9 cellular contexts compared by ENCODE assay signal in genomic region chr10:5317547-5318107, GRCh38. TPM values are rescaled to one million over a fixed set of nuclear protein-coding genes. Genes with fewer than 3 reads are reported as not detected.
DNase-seq lines count a peak whose midpoint lies in the region; ATAC-seq and TF ChIP-seq lines count a peak whose summit lies in the region.
"Had no signal": no experiment of that assay in that cellular context is flagged by ENCODE, and none has a peak within 500 bp of the region (broad histone marks: within the 10 kb centered on the region; RNA-seq: fewer than 3 reads in every experiment).

No MANE protein-coding gene starts in this region.

- H3K4me1 ChIP-seq in mesenchymal stem cell (ENCODE audit: control insufficient read depth, insufficient read depth, low read depth, low read length): peaks cover 7% of the 10 kb centered on the region
- H3K4me1 ChIP-seq in HAP-1: no peaks in the 10 kb centered on the region
- H3K4me1 ChIP-seq in esophagus squamous epithelium: peaks cover 0 to 11% (median 0%) of the 10 kb centered on the region in 3 donors

- H3K4me3 ChIP-seq in mesenchymal stem cell (ENCODE audit: insufficient read depth in 1 of 2, low read depth in 1 of 2, low read length in 2 of 2): no peak overlapping the region
- no peak overlapping the region for H3K4me3 ChIP-seq in HAP-1
- no peak overlapping the region for H3K4me3 ChIP-seq in esophagus squamous epithelium

- no peak overlapping the region for H3K14ac ChIP-seq in mesenchymal stem cell (ENCODE audit: low read length in 2 of 2)

- peak overlapping the region; percentile 33 for H2AK5ac ChIP-seq in mesenchymal stem cell (ENCODE audit: low read length, severe bottlenecking)

- H3K23ac ChIP-seq in mesenchymal stem cell (ENCODE audit: low read length in 2 of 2): no peak overlapping the region

- TF ChIP-seq POLR2A in esophagus squamous epithelium (IDR thresholded peaks at IDR 0.05): no peak

- H3K4me2 ChIP-seq in mesenchymal stem cell (ENCODE audit: low read length, poor library complexity, severe bottlenecking): no peak overlapping the region

- DNase-seq in NCI-H226 (peak; percentile 73), mesenchymal stem cell (peak; percentile 70), left colon (no peak), HAP-1 (ENCODE audit: low spot score in 2 of 2) (no peak), esophagus squamous epithelium (lab: John Stamatoyannopoulos, UW) (no peak)
- DNase-seq: naive B cell had no signal

- TF ChIP-seq CTCF in esophagus squamous epithelium (IDR thresholded peaks at IDR 0.05): no peak

- H2AFZ ChIP-seq in mesenchymal stem cell (ENCODE audit: low read depth, low read length): no peak overlapping the region

- ATAC-seq in GM18870 (IDR thresholded peaks at IDR 0.05; ENCODE audit: unreplicated experiment) (peak; percentile 53), left colon (no peak), GM21529 (IDR thresholded peaks at IDR 0.05; ENCODE audit: unreplicated experiment) (no peak)
- peak; percentile 99 for ATAC-seq in activated T-helper 17 cell treated with anti-CD3 and anti-CD28 coated beads, Interleukin-2, amount 50 U/mL, for 72 hours (replicated peaks)

- peaks cover 4% of the 10 kb centered on the region for H3K9me3 ChIP-seq in mesenchymal stem cell (ENCODE audit: control insufficient read depth, low read length)
- H3K9me3 ChIP-seq in HAP-1: no peaks in the 10 kb centered on the region
- H3K9me3 ChIP-seq in esophagus squamous epithelium: no peaks in the 10 kb centered on the region

- H3K36me3 Mint-ChIP-seq in activated T-helper 17 cell treated with anti-CD3 and anti-CD28 coated beads, Interleukin-2, amount 50 U/mL, for 72 hours (ENCODE audit: low read depth): no peaks in the 10 kb centered on the region
- H3K36me3 Mint-ChIP-seq: naive B cell had no signal

- H3K79me1 ChIP-seq in mesenchymal stem cell (replicated peaks; ENCODE audit: low read length, poor library complexity, severe bottlenecking): no peaks in the 10 kb centered on the region

- no peak overlapping the region for H4K8ac ChIP-seq in mesenchymal stem cell (ENCODE audit: low read length)

- H3K9ac ChIP-seq in mesenchymal stem cell (ENCODE audit: low read length): no peak overlapping the region

- H2BK15ac ChIP-seq in mesenchymal stem cell (ENCODE audit: low read depth, poor library complexity, severe bottlenecking): no peak overlapping the region

- H3K4ac ChIP-seq in mesenchymal stem cell (ENCODE audit: low read depth in 1 of 2, low read length in 2 of 2): no peak overlapping the region

- H2BK120ac ChIP-seq in mesenchymal stem cell (ENCODE audit: low read depth, low read length): no peak overlapping the region

- no peaks in the 10 kb centered on the region for H3K27me3 ChIP-seq in mesenchymal stem cell (ENCODE audit: control insufficient read depth in 1 of 2, insufficient read depth in 1 of 2, low read length in 2 of 2)
- no peaks in the 10 kb centered on the region for H3K27me3 ChIP-seq in HAP-1 (ENCODE audit: low read depth)
- no peaks in the 10 kb centered on the region for H3K27me3 ChIP-seq in esophagus squamous epithelium

- no peak overlapping the region for H4K91ac ChIP-seq in mesenchymal stem cell (ENCODE audit: low read length)

- no peaks in the 10 kb centered on the region for H3K36me3 ChIP-seq in mesenchymal stem cell (ENCODE audit: control insufficient read depth in 1 of 2, insufficient read depth in 2 of 2, low read depth in 1 of 2, low read length in 2 of 2)
- H3K36me3 ChIP-seq in HAP-1 (replicated peaks): no peaks in the 10 kb centered on the region
- H3K36me3 ChIP-seq in esophagus squamous epithelium: no peaks in the 10 kb centered on the region

- H3K27ac Mint-ChIP-seq in activated T-helper 17 cell treated with anti-CD3 and anti-CD28 coated beads, Interleukin-2, amount 50 U/mL, for 72 hours: peak overlapping the region; percentile 77
- H3K27ac Mint-ChIP-seq: naive B cell had no signal

- no peak overlapping the region for H2BK5ac ChIP-seq in mesenchymal stem cell (ENCODE audit: low read depth, low read length, poor library complexity, severe bottlenecking)

- no peaks in the 10 kb centered on the region for H3K9me3 Mint-ChIP-seq in activated T-helper 17 cell treated with anti-CD3 and anti-CD28 coated beads, Interleukin-2, amount 50 U/mL, for 72 hours

- peaks cover 34% of the 10 kb centered on the region for H3K4me1 Mint-ChIP-seq in activated T-helper 17 cell treated with anti-CD3 and anti-CD28 coated beads, Interleukin-2, amount 50 U/mL, for 72 hours

- intact Hi-C loops in left colon (cut with DNase I, micrococcal nuclease): no loop called here
- intact Hi-C loops in esophagus squamous epithelium (cut with DNase I): no loop called here

- H3K18ac ChIP-seq in mesenchymal stem cell (ENCODE audit: low read depth in 1 of 2, low read length in 2 of 2): peak overlapping the region in 1 of 2 experiments; percentile 42

- peak overlapping the region; percentile 45 for H3K4me3 Mint-ChIP-seq in activated T-helper 17 cell treated with anti-CD3 and anti-CD28 coated beads, Interleukin-2, amount 50 U/mL, for 72 hours
- H3K4me3 Mint-ChIP-seq: naive B cell had no signal

- H2BK12ac ChIP-seq in mesenchymal stem cell (ENCODE audit: low read length in 2 of 2): no peak overlapping the region

- in situ Hi-C loops in HAP-1 (cut with MboI; ENCODE audit: low sequenced_read_pairs): no loop called here

- WGBS in mesenchymal stem cell: 25% methylated on average over 10 of the region's 10 CpGs
- 20 to 27% methylated on average over 9 to 10 of the region's 10 CpGs for WGBS in esophagus squamous epithelium, 2 donors

- no peaks in the 10 kb centered on the region for H3K27me3 Mint-ChIP-seq in activated T-helper 17 cell treated with anti-CD3 and anti-CD28 coated beads, Interleukin-2, amount 50 U/mL, for 72 hours

- H3K27ac ChIP-seq in mesenchymal stem cell (ENCODE audit: low read length, poor library complexity, severe bottlenecking) (peak overlapping the region; percentile 44), esophagus squamous epithelium (peak overlapping the region in 2 of 4 donors; percentile 12 to 13)

RNA-seq across cellular contexts. Expression of gene UCN3, which starts 47.1 kb away (rescaled TPM):
- total RNA-seq in activated T-helper 17 cell treated with anti-CD3 and anti-CD28 coated beads, Interleukin-2, amount 50 U/mL, for 72 hours: not detected
- not detected for polyA plus RNA-seq in mesenchymal stem cell (2013, experiment 1 of 2)
- polyA plus RNA-seq in mesenchymal stem cell (2013, experiment 2 of 2): not detected
- total RNA-seq in left colon (1 to 10 TPM; 4.5 to 6.1 TPM), esophagus squamous epithelium (not detected)

Comparison
In these comparisons a context has a peak if more than half of its experiments do, and no peak if none do; other contexts are left out.
1. ATAC-seq: peak in GM18870 (single experiment) and activated T-helper 17 cell treated with anti-CD3 and anti-CD28 coated beads, Interleukin-2, amount 50 U/mL, for 72 hours (single experiment); none in left colon (single experiment) and GM21529 (single experiment).
2. DNase-seq: peak in NCI-H226 (single experiment) and mesenchymal stem cell (single experiment); none in left colon (0 of 2), HAP-1 (0 of 2) and esophagus squamous epithelium (single experiment).
3. RNA of gene UCN3, which starts 47.1 kb away (total RNA-seq): 4.5 to 6.1 TPM in left colon; not detected in activated T-helper 17 cell treated with anti-CD3 and anti-CD28 coated beads, Interleukin-2, amount 50 U/mL, for 72 hours and not detected in esophagus squamous epithelium; every median in the first group is over 4 times any median in the second.